ENCODE assay signal across 23 cellular contexts in the genomic region with DNA sequence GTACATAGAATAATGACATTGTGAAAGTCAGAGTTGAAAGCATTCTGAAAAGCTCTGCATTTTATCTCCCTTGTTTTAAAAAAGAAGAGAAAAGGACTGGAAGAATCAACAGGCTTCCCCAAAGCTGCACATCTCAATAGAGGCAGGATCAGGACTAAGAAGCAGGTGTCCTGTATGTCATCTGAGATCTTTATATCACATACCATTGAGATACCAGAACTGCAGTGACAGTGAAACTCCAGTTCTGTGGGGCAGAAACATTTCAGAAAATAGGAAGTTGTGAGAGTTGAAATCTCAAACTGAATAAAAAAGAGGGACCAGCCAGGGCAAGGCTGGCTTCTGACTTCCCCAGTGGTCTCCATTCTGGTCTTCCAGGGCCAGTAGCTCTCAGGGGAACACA. TPM values are rescaled to one million over a fixed set of nuclear protein-coding genes. Genes with fewer than 3 reads are reported as not detected.
"Had no signal": no experiment of that assay in that cellular context is flagged by ENCODE, and none has a peak within 500 bp of the region (broad histone marks: within the 10 kb centered on the region; RNA-seq: fewer than 3 reads in every experiment).

No MANE protein-coding gene starts in this region.

- H3K27me3 ChIP-seq: hepatocyte had no signal

- H3K36me3 ChIP-seq: pancreas, stomach, thoracic aorta, transverse colon had no signal

- H3K4me3 ChIP-seq: hepatocyte, lung, pancreas, stomach, thoracic aorta, transverse colon had no signal

- H3K4me2 ChIP-seq: hepatocyte had no signal

- H3K4me1 ChIP-seq: pancreas, stomach, transverse colon had no signal

- ATAC-seq: left cardiac atrium; left ventricle myocardium superior; natural killer cell treated with Interleukin-12 subunit alpha and Interleukin-12 subunit beta and Interleukin-15 and Interleukin-18, amount 100 ng/mL, for 72 hours; pancreas; right cardiac atrium had no signal

- H3K79me2 ChIP-seq: hepatocyte had no signal

- H2AFZ ChIP-seq: hepatocyte had no signal

- H3K27ac ChIP-seq: hepatocyte, pancreas, stomach, thoracic aorta, transverse colon had no signal

- H3K9me3 ChIP-seq: pancreas, stomach, thoracic aorta, transverse colon had no signal

- DNase-seq: dermis blood vessel endothelial cell; effector CD4-positive, alpha-beta T cell; foreskin melanocyte; head of caudate nucleus; kidney; left cardiac atrium; left ventricle myocardium superior; mesenchymal stem cell; midbrain; occipital lobe; pancreas; right cardiac atrium; small intestine; stimulated activated CD4-positive, alpha-beta T cell treated with anti-CD3 and anti-CD28 coated beads, Interleukin-12 subunit alpha, Interleukin-12 subunit beta, amount 100 ng/mL, for 4 hours; stimulated activated naive CD4-positive, alpha-beta T cell; stomach; substantia nigra; transverse colon had no signal

RNA-seq across cellular contexts. Expression of gene SH2D1B, which starts 33.0 kb away (rescaled TPM):
- total RNA-seq: dermis blood vessel endothelial cell, hepatocyte, occipital lobe, progenitor cell of endocrine pancreas had no signal
- polyA plus RNA-seq: hepatocyte, pancreas had no signal
